ENCODE assay signal across 27 cellular contexts in the genomic region with DNA sequence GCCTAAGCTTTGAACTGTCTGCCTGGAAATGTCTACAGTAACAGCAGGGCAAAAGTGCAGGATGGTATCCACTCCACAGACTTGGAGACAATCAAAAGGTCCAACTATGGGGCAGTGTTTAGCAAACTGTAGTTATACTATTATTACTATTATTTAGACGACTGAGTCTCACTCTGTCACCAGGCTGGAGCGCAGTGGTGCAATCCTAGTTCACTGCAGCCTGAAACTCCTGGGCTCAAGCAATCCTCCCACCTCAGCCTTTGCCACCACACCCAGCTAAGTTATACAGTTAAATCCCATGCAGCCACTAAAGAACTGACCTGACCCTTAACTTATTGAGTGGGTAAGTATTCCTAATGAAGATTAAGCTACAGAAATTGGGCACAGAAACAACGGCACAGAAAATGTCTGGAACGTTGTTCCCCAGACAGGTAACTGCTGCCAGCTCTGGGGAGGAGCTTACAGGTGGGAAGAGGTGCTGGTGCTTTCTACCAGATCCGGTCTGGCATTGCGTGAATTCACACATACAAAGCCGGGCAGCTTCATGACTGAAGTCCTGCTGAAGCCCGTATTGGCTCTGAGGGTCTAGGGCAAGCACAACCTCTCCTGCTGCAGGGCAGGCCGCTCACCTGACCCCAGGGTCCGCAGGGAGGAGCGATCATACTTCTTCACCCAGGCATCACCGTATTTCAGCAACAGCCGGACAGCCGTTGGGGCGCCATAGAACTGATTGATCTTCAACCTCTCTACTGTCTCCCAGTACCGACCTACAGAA. TPM values are rescaled to one million over a fixed set of nuclear protein-coding genes. Genes with fewer than 3 reads are reported as not detected.
DNase-seq lines count a peak whose midpoint lies in the region; ATAC-seq, FAIRE-seq and TF ChIP-seq lines count a peak whose summit lies in the region.
"Had no signal": no experiment of that assay in that cellular context is flagged by ENCODE, and none has a peak within 500 bp of the region (broad histone marks: within the 10 kb centered on the region; RNA-seq: fewer than 3 reads in every experiment).

No MANE protein-coding gene starts in this region.

- H3K36me3 ChIP-seq in GM23338 (ENCODE audit: insufficient read depth) (no peaks in the 10 kb centered on the region), HepG2 (replicated peaks in 1 of 2; ENCODE audit: control insufficient read depth in 1 of 2, insufficient read depth in 2 of 2, low read length in 2 of 2) (no peaks in the 10 kb centered on the region), suprapubic skin (peaks cover 31% of the 10 kb centered on the region)

- peaks cover 16% of the 10 kb centered on the region for H3K27me3 Mint-ChIP-seq in GM23338 (ENCODE audit: insufficient read depth, low read depth, poor library complexity)
- H3K27me3 Mint-ChIP-seq in chondrocyte (ENCODE audit: low read depth) = no peaks in the 10 kb centered on the region
- no peaks in the 10 kb centered on the region for H3K27me3 Mint-ChIP-seq in stimulated activated naive CD8-positive, alpha-beta T cell treated with anti-CD3 and anti-CD28 coated beads, Interleukin-15, amount 100 ng/mL, for 72 hours
- H3K27me3 Mint-ChIP-seq: activated CD4-positive, alpha-beta memory T cell treated with anti-CD3 and anti-CD28 coated beads, Interleukin-2, amount 10 ng/mL, durations not matched to agents 7 days and 5 days; activated naive CD8-positive, alpha-beta T cell treated with anti-CD3 and anti-CD28 coated beads, Interleukin-2, amount 10 ng/mL, durations not matched to agents 7 days and 5 days; central memory CD8-positive, alpha-beta T cell; memory B cell had no signal

- H4K20me1 ChIP-seq in GM23338 (replicated peaks; ENCODE audit: insufficient read depth) (no peaks in the 10 kb centered on the region), HepG2 (ENCODE audit: insufficient read depth, low read length) (no peaks in the 10 kb centered on the region)

- peak overlapping the region; percentile 72 for H3K27ac Mint-ChIP-seq in GM23338
- H3K27ac Mint-ChIP-seq in chondrocyte (ENCODE audit: unreplicated experiment) = no peak overlapping the region
- H3K27ac Mint-ChIP-seq in stimulated activated naive CD8-positive, alpha-beta T cell treated with anti-CD3 and anti-CD28 coated beads, Interleukin-15, amount 100 ng/mL, for 72 hours = no peak overlapping the region
- H3K27ac Mint-ChIP-seq: activated CD4-positive, alpha-beta memory T cell treated with anti-CD3 and anti-CD28 coated beads, Interleukin-2, amount 10 ng/mL, durations not matched to agents 7 days and 5 days; activated T-helper 2 cell treated with anti-CD3 and anti-CD28 coated beads, Interferon-gamma antibody, Interleukin-2, Interleukin-4, amounts not matched to agents 10 μg/mL and 5 μg/mL and 100 μg/mL, durations not matched to agents 14 hours and 24 hours and 36 hours; memory B cell had no signal

- ATAC-seq in GM23338 (no peak), HepG2 (peak; percentile 13; the same call in 2 of the 3 replicates)
- no peak for ATAC-seq in stimulated activated naive CD8-positive, alpha-beta T cell treated with anti-CD3 and anti-CD28 coated beads, Interleukin-15, amount 100 ng/mL, for 72 hours

- CTCF ChIA-PET in HepG2 (lab: Yijun Ruan, JAX; ENCODE audit: low intra/inter-chr PET ratio, low total read pairs) = no interaction called here

- TF ChIP-seq EP300 in HepG2 (IDR thresholded peaks at IDR 0.05; ENCODE audit: low read depth in 2 of 2, low read length in 2 of 2) (no peak), HepG2 (CRISPR knock-in tag; IDR thresholded peaks at IDR 0.05; ENCODE audit: borderline replicate concordance) (no peak), suprapubic skin (IDR thresholded peaks at IDR 0.05) (no peak)

- no peaks in the 10 kb centered on the region for H3K27me3 ChIP-seq in GM23338 (ENCODE audit: insufficient read depth)
- H3K27me3 ChIP-seq in HepG2 (ENCODE audit: control insufficient read depth in 1 of 2, insufficient read depth in 2 of 2, low read length in 2 of 2) = peaks cover 0 to 2% of the 10 kb centered on the region in 2 experiments; a peak in 1 of 5 replicates
- H3K27me3 ChIP-seq in suprapubic skin = no peaks in the 10 kb centered on the region

- H3K4me1 ChIP-seq in GM23338 (ENCODE audit: insufficient read depth) (no peaks in the 10 kb centered on the region; the same call in 1 of the 2 replicates), HepG2 (ENCODE audit: insufficient read depth, low read length) (peaks cover 44% of the 10 kb centered on the region), suprapubic skin (peaks cover 70% of the 10 kb centered on the region)

- POLR2A ChIA-PET in HepG2 (lab: Yijun Ruan, JAX) = interaction anchor here (1.8 kb wide), 1 partner anchor 13 kb away, joined by 6 read pairs; no protein-coding TSS in a partner anchor

- in situ Hi-C loops in HepG2 (cut with HindIII; ENCODE audit: extremely low pct_ligation_motif_present, low pct_unique_long_range_greater_than_20kb) = no loop called here

- TF ChIP-seq POLR2A in HepG2 (IDR thresholded peaks at IDR 0.05; ENCODE audit: insufficient read depth in 1 of 2, low read depth in 2 of 2, low read length in 2 of 2) (no peak), suprapubic skin (IDR thresholded peaks at IDR 0.05) (no peak)

- H3K36me3 Mint-ChIP-seq in GM23338 (ENCODE audit: low read depth) (no peaks in the 10 kb centered on the region), chondrocyte (ENCODE audit: low read depth) (no peaks in the 10 kb centered on the region)

- H2AFZ ChIP-seq in GM23338 (no peak overlapping the region), HepG2 (ENCODE audit: low read length) (no peak overlapping the region)

- intact Hi-C loops in HepG2 (cut with micrococcal nuclease; ENCODE audit: unreplicated experiment) = loop anchor here (5.0 kb wide), 1 partner anchor 38 kb away; a partner anchor contains a TSS

- H3K4me1 Mint-ChIP-seq in GM23338 (peaks cover 23% of the 10 kb centered on the region), chondrocyte (ENCODE audit: low read depth) (no peaks in the 10 kb centered on the region)
- peaks cover 10% of the 10 kb centered on the region for H3K4me1 Mint-ChIP-seq in stimulated activated naive CD8-positive, alpha-beta T cell treated with anti-CD3 and anti-CD28 coated beads, Interleukin-15, amount 100 ng/mL, for 72 hours
- H3K4me1 Mint-ChIP-seq: activated CD4-positive, alpha-beta memory T cell treated with anti-CD3 and anti-CD28 coated beads, Interleukin-2, amount 10 ng/mL, durations not matched to agents 7 days and 5 days; activated naive CD8-positive, alpha-beta T cell treated with anti-CD3 and anti-CD28 coated beads, Interleukin-2, amount 10 ng/mL, durations not matched to agents 7 days and 5 days; neural crest cell had no signal

- H3K9ac ChIP-seq in HepG2 (ENCODE audit: insufficient read depth, low read depth, low read length) = no peak overlapping the region

- no TSS peak for BruUV-seq in HepG2 (replicated peaks; lab: Mats Ljungman, UMichigan)

- H3K4me3 Mint-ChIP-seq in GM23338 = no peak overlapping the region
- H3K4me3 Mint-ChIP-seq in chondrocyte (ENCODE audit: unreplicated experiment) = no peak overlapping the region
- H3K4me3 Mint-ChIP-seq in stimulated activated naive CD8-positive, alpha-beta T cell treated with anti-CD3 and anti-CD28 coated beads, Interleukin-15, amount 100 ng/mL, for 72 hours = no peak overlapping the region
- H3K4me3 Mint-ChIP-seq: activated CD4-positive, alpha-beta memory T cell treated with anti-CD3 and anti-CD28 coated beads, Interleukin-2, amount 10 ng/mL, durations not matched to agents 7 days and 5 days; activated naive CD8-positive, alpha-beta T cell treated with anti-CD3 and anti-CD28 coated beads, Interleukin-2, amount 10 ng/mL, durations not matched to agents 7 days and 5 days; central memory CD8-positive, alpha-beta T cell; memory B cell; neural crest cell had no signal

- DNase-seq in GM23338 (ENCODE audit: low spot score) (no peak), chondrocyte (ENCODE audit: low spot score) (peak; percentile 37), HepG2 (ENCODE audit: low spot score) (peak; percentile 44), suprapubic skin (ENCODE audit: low spot score in 2 of 2) (peak; percentile 52 to 59), T-helper 9 cell (no peak), NCI-H128 (lab: John Stamatoyannopoulos, UW; ENCODE audit: unreplicated experiment) (no peak), HPDE6-E6E7 (ENCODE audit: extremely low spot score) (no peak)
- DNase-seq in stimulated activated naive CD8-positive, alpha-beta T cell treated with anti-CD3 and anti-CD28 coated beads, Interleukin-15, amount 100 ng/mL, for 72 hours = no peak
- DNase-seq: activated CD4-positive, alpha-beta memory T cell treated with anti-CD3 and anti-CD28 coated beads, Interleukin-2, amount 10 ng/mL, durations not matched to agents 7 days and 5 days; activated CD4-positive, alpha-beta T cell treated with anti-CD3 and anti-CD28 coated beads for 1 hour; activated CD8-positive, alpha-beta memory T cell treated with anti-CD3 and anti-CD28 coated beads, Interleukin-2, amount 50 U/mL, for 48 hours; activated naive CD8-positive, alpha-beta T cell treated with anti-CD3 and anti-CD28 coated beads, Interleukin-2, amount 10 ng/mL, durations not matched to agents 7 days and 5 days; C1 segment of cervical spinal cord; dermis blood vessel endothelial cell; Kasumi-1; NCI-H146; NCI-H2107 had no signal

- H3K27ac ChIP-seq in GM23338 (ENCODE audit: low read depth) (no peak overlapping the region), HepG2 (ENCODE audit: extremely low read length, insufficient read depth, low read length) (no peak overlapping the region), suprapubic skin (peak overlapping the region; percentile 14)
- H3K27ac ChIP-seq: HL-60, RWPE1, SK-N-MC had no signal

- H3K9me2 ChIP-seq in GM23338 (ENCODE audit: insufficient read depth) = 0 out of 2 replicates have a peak, but pooled peaks cover 7% of the 10 kb centered on the region

- no peaks in the 10 kb centered on the region for H3K9me3 ChIP-seq in HepG2 (ENCODE audit: low read length)
- no peaks in the 10 kb centered on the region for H3K9me3 ChIP-seq in suprapubic skin

- WGBS in HepG2 (ENCODE audit: low lambda C conversion rate) = 66% methylated on average over 13 of the region's 16 CpGs
- 66% methylated on average over 14 of the region's 16 CpGs for WGBS in suprapubic skin

- no peak for TF ChIP-seq CTCF in GM23338 (conservative IDR thresholded peaks at IDR 0.05; ENCODE audit: low read depth in 2 of 2)
- TF ChIP-seq CTCF in chondrocyte (IDR thresholded peaks at IDR 0.05) = no peak
- no peak for TF ChIP-seq CTCF in HepG2 (CRISPR knock-in tag; IDR thresholded peaks at IDR 0.05)
- TF ChIP-seq CTCF in suprapubic skin (IDR thresholded peaks at IDR 0.05) = no peak

- H3K9me3 Mint-ChIP-seq in GM23338 = no peaks in the 10 kb centered on the region; the same call in 2 of the 3 replicates
- H3K9me3 Mint-ChIP-seq in chondrocyte (ENCODE audit: low read depth) = no peaks in the 10 kb centered on the region
- no peaks in the 10 kb centered on the region for H3K9me3 Mint-ChIP-seq in stimulated activated naive CD8-positive, alpha-beta T cell treated with anti-CD3 and anti-CD28 coated beads, Interleukin-15, amount 100 ng/mL, for 72 hours
- H3K9me3 Mint-ChIP-seq: activated CD4-positive, alpha-beta memory T cell treated with anti-CD3 and anti-CD28 coated beads, Interleukin-2, amount 10 ng/mL, durations not matched to agents 7 days and 5 days; activated naive CD8-positive, alpha-beta T cell treated with anti-CD3 and anti-CD28 coated beads, Interleukin-2, amount 10 ng/mL, durations not matched to agents 7 days and 5 days; activated T-helper 2 cell treated with anti-CD3 and anti-CD28 coated beads, Interferon-gamma antibody, Interleukin-2, Interleukin-4, amounts not matched to agents 10 μg/mL and 5 μg/mL and 100 μg/mL, durations not matched to agents 14 hours and 24 hours and 36 hours; central memory CD8-positive, alpha-beta T cell; memory B cell; neural crest cell had no signal

- H3K79me2 ChIP-seq in GM23338 (replicated peaks; ENCODE audit: insufficient read depth) = no peaks in the 10 kb centered on the region
- no peaks in the 10 kb centered on the region for H3K79me2 ChIP-seq in HepG2 (ENCODE audit: insufficient read depth, low read length)

- H3K4me3 ChIP-seq in GM23338 (no peak overlapping the region), HepG2 (replicated peaks in 1 of 3; ENCODE audit: insufficient read depth in 1 of 3, low read depth in 2 of 3, low read length in 3 of 3) (no peak overlapping the region), suprapubic skin (no peak overlapping the region)
- H3K4me3 ChIP-seq: SK-N-MC had no signal

- H3F3A ChIP-seq in GM23338 (replicated peaks; ENCODE audit: low read depth) = no peaks in the 10 kb centered on the region

- no peak for TF ChIP-seq RAD21 in HepG2 (CRISPR knock-in tag; IDR thresholded peaks at IDR 0.05)

- H3K4me2 ChIP-seq in GM23338 (no peak overlapping the region), HepG2 (ENCODE audit: low read depth, low read length) (no peak overlapping the region)

- FAIRE-seq in HepG2 (lab: Jason Lieb, UNC) = no peak
- FAIRE-seq: astrocyte, D721Med, endothelial cell of umbilical vein had no signal

RNA-seq across cellular contexts. Expression of a gene that starts 27.0 kb away (rescaled TPM):
- 70.8 and 72.3 TPM in 2 replicates for total RNA-seq in GM23338 (2014; rRNA removed; shearing (Covaris generic))
- polyA plus RNA-seq in GM23338 (2016; fragmentation: Nextera tagmentation; extraction: Ambion mirVana) = 31.7 and 32.0 TPM in 2 replicates
- total RNA-seq in chondrocyte = 77.7 to 82.2 TPM (median 79.9 TPM) in 3 replicates
- total RNA-seq in HepG2 (2016; rRNA removed; fragmentation: Illumina TruSeq; extraction: Trizol) = 96.9 and 214 TPM in 2 replicates
- total RNA-seq in HepG2 (2016; cell fraction: cytosol; rRNA removed; fragmentation: Illumina TruSeq; extraction: Trizol; ENCODE audit: low read depth) = 20.1 and 22.7 TPM in 2 replicates
- total RNA-seq in HepG2 (2016; cell fraction: insoluble cytoplasmic fraction; rRNA removed; fragmentation: Illumina TruSeq; extraction: Trizol) = 98.2 and 226 TPM in 2 replicates
- 41.7 and 44.7 TPM in 2 replicates for total RNA-seq in HepG2 (2016; cell fraction: membrane; rRNA removed; fragmentation: Illumina TruSeq; extraction: Trizol)
- total RNA-seq in HepG2 (2016; cell fraction: nucleus; rRNA removed; fragmentation: Illumina TruSeq; extraction: Trizol) = 175 and 197 TPM in 2 replicates
- 168 and 177 TPM in 2 replicates for polyA plus RNA-seq in HepG2 (2011; rRNA removed)
- polyA plus RNA-seq in HepG2 (2011; cell fraction: cytosol; rRNA removed) = 161 and 178 TPM in 2 replicates
- 60.9 and 87.7 TPM in 2 replicates for polyA plus RNA-seq in HepG2 (2011; cell fraction: nucleus; rRNA removed)
- 152 and 183 TPM in 2 replicates for polyA plus RNA-seq in HepG2 (2012)
- polyA plus RNA-seq in HepG2 (2016; cell fraction: cytosol; fragmentation: Illumina TruSeq; extraction: Trizol; ENCODE audit: low read depth) = 19.3 and 19.6 TPM in 2 replicates
- 91.9 and 93.0 TPM in 2 replicates for polyA plus RNA-seq in HepG2 (2016; cell fraction: insoluble cytoplasmic fraction; fragmentation: Illumina TruSeq; extraction: Trizol; ENCODE audit: low read depth)
- 31.8 and 32.4 TPM in 2 replicates for polyA plus RNA-seq in HepG2 (2016; cell fraction: membrane; fragmentation: Illumina TruSeq; extraction: Trizol; ENCODE audit: low read depth)
- polyA plus RNA-seq in HepG2 (2016; cell fraction: nucleus; fragmentation: Illumina TruSeq; extraction: Trizol; ENCODE audit: insufficient read depth, low read depth) = 261 and 268 TPM in 2 replicates
- polyA minus RNA-seq in HepG2 (2011; rRNA and poly(A)+ RNA removed; ENCODE audit: low replicate concordance) = 27.2 and 96.2 TPM in 2 replicates
- 41.4 and 51.0 TPM in 2 replicates for polyA minus RNA-seq in HepG2 (2011; cell fraction: cytosol; rRNA and poly(A)+ RNA removed)
- polyA minus RNA-seq in HepG2 (2011; cell fraction: nucleus; rRNA and poly(A)+ RNA removed) = 33.6 and 47.4 TPM in 2 replicates
- 10 to 100 TPM; 61.8 to 89.3 (median 69.9) TPM for total RNA-seq in suprapubic skin

RNA-seq across cellular contexts. Expression of a gene that starts 38.4 kb away (rescaled TPM):
- total RNA-seq in GM23338 (2014; rRNA removed; shearing (Covaris generic)) = 2.7 and 4.1 TPM in 2 replicates
- polyA plus RNA-seq in GM23338 (2016; fragmentation: Nextera tagmentation; extraction: Ambion mirVana) (1.1 and 1.3 TPM in 2 replicates), HepG2 (2011; rRNA removed) (15.2 and 23.3 TPM in 2 replicates)
- total RNA-seq in chondrocyte (1.5 to 5.5 TPM (median 5.5 TPM) in 3 replicates), HepG2 (2016; rRNA removed; fragmentation: Illumina TruSeq; extraction: Trizol) (38.2 and 41.6 TPM in 2 replicates), suprapubic skin (10 to 100 TPM; 29.0 to 80.0 (median 47.6) TPM)
- 8.4 and 9.3 TPM in 2 replicates for total RNA-seq in HepG2 (2016; cell fraction: cytosol; rRNA removed; fragmentation: Illumina TruSeq; extraction: Trizol; ENCODE audit: low read depth)
- total RNA-seq in HepG2 (2016; cell fraction: insoluble cytoplasmic fraction; rRNA removed; fragmentation: Illumina TruSeq; extraction: Trizol) = 34.8 and 43.4 TPM in 2 replicates
- total RNA-seq in HepG2 (2016; cell fraction: membrane; rRNA removed; fragmentation: Illumina TruSeq; extraction: Trizol) = 13.0 and 13.5 TPM in 2 replicates
- 42.3 and 48.2 TPM in 2 replicates for total RNA-seq in HepG2 (2016; cell fraction: nucleus; rRNA removed; fragmentation: Illumina TruSeq; extraction: Trizol)
- polyA plus RNA-seq in HepG2 (2011; cell fraction: cytosol; rRNA removed) = 16.5 and 17.1 TPM in 2 replicates
- 43.9 and 56.8 TPM in 2 replicates for polyA plus RNA-seq in HepG2 (2011; cell fraction: nucleus; rRNA removed)
- polyA plus RNA-seq in HepG2 (2012) = 4.3 and 9.3 TPM in 2 replicates
- 3.2 and 3.4 TPM in 2 replicates for polyA plus RNA-seq in HepG2 (2016; cell fraction: cytosol; fragmentation: Illumina TruSeq; extraction: Trizol; ENCODE audit: low read depth)
- 47.8 and 50.2 TPM in 2 replicates for polyA plus RNA-seq in HepG2 (2016; cell fraction: insoluble cytoplasmic fraction; fragmentation: Illumina TruSeq; extraction: Trizol; ENCODE audit: low read depth)
- 9.9 TPM in 2 replicates for polyA plus RNA-seq in HepG2 (2016; cell fraction: membrane; fragmentation: Illumina TruSeq; extraction: Trizol; ENCODE audit: low read depth)
- 98.7 and 99.6 TPM in 2 replicates for polyA plus RNA-seq in HepG2 (2016; cell fraction: nucleus; fragmentation: Illumina TruSeq; extraction: Trizol; ENCODE audit: insufficient read depth, low read depth)
- 0.07 and 45.1 TPM in 2 replicates for polyA minus RNA-seq in HepG2 (2011; rRNA and poly(A)+ RNA removed; ENCODE audit: low replicate concordance)
- 11.7 and 16.0 TPM in 2 replicates for polyA minus RNA-seq in HepG2 (2011; cell fraction: cytosol; rRNA and poly(A)+ RNA removed)
- 13.9 and 19.8 TPM in 2 replicates for polyA minus RNA-seq in HepG2 (2011; cell fraction: nucleus; rRNA and poly(A)+ RNA removed)

Comparison
In these comparisons a context has a peak if more than half of its experiments do, and no peak if none do; other contexts are left out.
1. DNase-seq: peak in chondrocyte (single experiment), HepG2 (single experiment) and suprapubic skin (2 of 2); none in GM23338 (single experiment), stimulated activated naive CD8-positive, alpha-beta T cell treated with anti-CD3 and anti-CD28 coated beads, Interleukin-15, amount 100 ng/mL, for 72 hours (0 of 2), T-helper 9 cell (single experiment), NCI-H128 (single experiment) and HPDE6-E6E7 (single experiment).